Comparison of ENCODE assay signal across 8 cellular contexts in genomic region chr2:157838442-157839161, GRCh38. TPM values are rescaled to one million over a fixed set of nuclear protein-coding genes. Genes with fewer than 3 reads are reported as not detected.
DNase-seq lines count a peak whose midpoint lies in the region; ATAC-seq and TF ChIP-seq lines count a peak whose summit lies in the region.

No MANE protein-coding gene starts in this region.

- H3K4me2 ChIP-seq in KMS-11 = peak overlapping the region; percentile 29
- H3K4me2 ChIP-seq in mesenchymal stem cell (ENCODE audit: low read length, poor library complexity, severe bottlenecking) = peak overlapping the region; percentile 49

- H3K9ac ChIP-seq in KMS-11 (peak overlapping the region; percentile 20; the same call in 1 of the 2 replicates), mesenchymal stem cell (ENCODE audit: low read length) (peak overlapping the region; percentile 91)

- ATAC-seq in HG02678 (IDR thresholded peaks at IDR 0.05; ENCODE audit: unreplicated experiment) = no peak

- H3K4me3 ChIP-seq in KMS-11 (IDR thresholded peaks at IDR 0.05; ENCODE audit: insufficient read depth, low read depth, low read length) (no peak overlapping the region), dorsolateral prefrontal cortex (peak overlapping the region in 54 of 59 donors; percentile 0 to 65 (median 42)), mesenchymal stem cell (ENCODE audit: insufficient read depth in 1 of 2, low read depth in 1 of 2, low read length in 2 of 2) (peak overlapping the region in 1 of 2 experiments; percentile 73), transverse colon (peak overlapping the region in 2 of 4 donors; percentile 14 to 32)

- H4K91ac ChIP-seq in mesenchymal stem cell (ENCODE audit: low read length) = peak overlapping the region; percentile 20

- no peak overlapping the region for H2BK120ac ChIP-seq in mesenchymal stem cell (ENCODE audit: low read depth, low read length)

- no peaks in the 10 kb centered on the region for H4K20me1 ChIP-seq in KMS-11 (ENCODE audit: insufficient read depth)

- WGBS in mesenchymal stem cell = 10% methylated on average over 4 of the region's 4 CpGs
- 47 to 60% methylated on average over 1 to 4 of the region's 4 CpGs for WGBS in transverse colon (ENCODE audit: low coverage in 1 of 2), 2 donors

- H2AFZ ChIP-seq in KMS-11 (ENCODE audit: low read depth) = no peak overlapping the region
- H2AFZ ChIP-seq in mesenchymal stem cell (ENCODE audit: low read depth, low read length) = no peak overlapping the region

- H2BK5ac ChIP-seq in mesenchymal stem cell (ENCODE audit: low read depth, low read length, poor library complexity, severe bottlenecking) = peak overlapping the region; percentile 71

- no peak overlapping the region for H2BK15ac ChIP-seq in mesenchymal stem cell (ENCODE audit: low read depth, poor library complexity, severe bottlenecking)

- intact Hi-C loops in dorsolateral prefrontal cortex (cut with DNase I) = loop anchor here in 1 of 2 donors (2.0 to 5.0 kb wide), 2 partner anchors 38 to 56 kb away; partner anchors contain the start of gene ACVR1
- intact Hi-C loops in transverse colon (cut with DNase I; ENCODE audit: low total_unique reads) = no loop called here

- peak overlapping the region; percentile 1 for H4K8ac ChIP-seq in mesenchymal stem cell (ENCODE audit: low read length)

- peak overlapping the region; percentile 42 to 58 for H3K18ac ChIP-seq in mesenchymal stem cell (ENCODE audit: low read depth in 1 of 2, low read length in 2 of 2)

- TF ChIP-seq CTCF in KMS-11 (conservative IDR thresholded peaks at IDR 0.05; ENCODE audit: low read depth, low read length) = no peak
- TF ChIP-seq CTCF in dorsolateral prefrontal cortex (IDR thresholded peaks at IDR 0.05 in 54 of 56, conservative IDR thresholded peaks at IDR 0.05 in 2 of 56; ENCODE audit: low read depth in 1 of 56, partially characterized antibody in 56 of 56) = no peak
- TF ChIP-seq CTCF in transverse colon (IDR thresholded peaks at IDR 0.05) = no peak

- TF ChIP-seq EP300 in transverse colon (IDR thresholded peaks at IDR 0.05; ENCODE audit: low read depth) = no peak

- peaks cover 10% of the 10 kb centered on the region for H3K79me1 ChIP-seq in mesenchymal stem cell (replicated peaks; ENCODE audit: low read length, poor library complexity, severe bottlenecking)

- DNase-seq in CMK (ENCODE audit: low read depth) (peak; percentile 11), SK-MEL-5 (ENCODE audit: low read depth, low spot score) (peak; percentile 80), dorsolateral prefrontal cortex (peak in 1 of 10 donors; percentile 17), mesenchymal stem cell (peak; percentile 91), transverse colon (peak; percentile 44)
- no peak for DNase-seq in stimulated activated CD8-positive, alpha-beta memory T cell treated with anti-CD3 and anti-CD28 coated beads, Interleukin-4, amount 100 ng/mL, for 48 hours

- H3K4ac ChIP-seq in mesenchymal stem cell (ENCODE audit: low read depth in 1 of 2, low read length in 2 of 2) = peak overlapping the region in 1 of 2 experiments; percentile 27

- no peaks in the 10 kb centered on the region for H3K36me3 ChIP-seq in KMS-11 (ENCODE audit: insufficient read depth)
- peaks cover 2 to 7% of the 10 kb centered on the region in 2 experiments for H3K36me3 ChIP-seq in mesenchymal stem cell (ENCODE audit: control insufficient read depth in 1 of 2, insufficient read depth in 2 of 2, low read depth in 1 of 2, low read length in 2 of 2)
- no peaks in the 10 kb centered on the region for H3K36me3 ChIP-seq in transverse colon

- H2BK12ac ChIP-seq in mesenchymal stem cell (ENCODE audit: low read length in 2 of 2) = peak overlapping the region in 1 of 2 experiments; percentile 68

- in situ Hi-C loops in SK-MEL-5 (cut with HindIII; ENCODE audit: low pct_unique_long_range_greater_than_20kb, low sequenced_read_pairs) = no loop called here
- in situ Hi-C loops in transverse colon (cut with MboI; ENCODE audit: low pct_ligation_motif_present in 1 of 4, low pct_unique_long_range_greater_than_20kb in 1 of 4, low sequenced_read_pairs in 3 of 4) = no loop called here

- TF ChIP-seq POLR2A in transverse colon (IDR thresholded peaks at IDR 0.05) = no peak

- H3K14ac ChIP-seq in mesenchymal stem cell (ENCODE audit: low read length in 2 of 2) = peak overlapping the region in 1 of 2 experiments; percentile 23

- H2AK5ac ChIP-seq in mesenchymal stem cell (ENCODE audit: low read length, severe bottlenecking) = peak overlapping the region; percentile 16

- H3K9me3 ChIP-seq in mesenchymal stem cell (ENCODE audit: control insufficient read depth, low read length) (no peaks in the 10 kb centered on the region), transverse colon (no peaks in the 10 kb centered on the region)

- no peaks in the 10 kb centered on the region for H3K27me3 ChIP-seq in KMS-11 (ENCODE audit: insufficient read depth, low read depth)
- no peaks in the 10 kb centered on the region for H3K27me3 ChIP-seq in dorsolateral prefrontal cortex
- H3K27me3 ChIP-seq in mesenchymal stem cell (ENCODE audit: control insufficient read depth in 1 of 2, insufficient read depth in 1 of 2, low read length in 2 of 2) = no peaks in the 10 kb centered on the region
- H3K27me3 ChIP-seq in transverse colon = no peaks in the 10 kb centered on the region

- H3K79me2 ChIP-seq in KMS-11 (ENCODE audit: insufficient read depth, low read depth) = no peaks in the 10 kb centered on the region

- H3K23ac ChIP-seq in mesenchymal stem cell (ENCODE audit: low read length in 2 of 2) = no peak overlapping the region

- peak overlapping the region; percentile 49 for H3K27ac ChIP-seq in KMS-11
- H3K27ac ChIP-seq in dorsolateral prefrontal cortex = peak overlapping the region in 26 of 59 donors; percentile 0 to 73 (median 31)
- peak overlapping the region; percentile 89 for H3K27ac ChIP-seq in mesenchymal stem cell (ENCODE audit: low read length, poor library complexity, severe bottlenecking)
- H3K27ac ChIP-seq in transverse colon = peak overlapping the region; percentile 64 to 75 (median 69)

- H3K4me1 ChIP-seq in KMS-11 (ENCODE audit: low read depth, poor library complexity, severe bottlenecking) (peaks cover 38% of the 10 kb centered on the region), mesenchymal stem cell (ENCODE audit: control insufficient read depth, insufficient read depth, low read depth, low read length) (peaks cover 29% of the 10 kb centered on the region), transverse colon (peaks cover 6 to 44% (median 25%) of the 10 kb centered on the region in 4 donors)

RNA-seq across cellular contexts. Expression of gene ACVR1, which starts 37.5 kb away (rescaled TPM):
- 6.1 and 7.2 TPM in 2 replicates for total RNA-seq in SK-MEL-5 (2014; rRNA removed; shearing (Covaris generic))
- polyA plus RNA-seq in SK-MEL-5 (2015; cell fraction: cytosol; rRNA removed) = 18.5 and 26.0 TPM in 2 replicates
- 7.8 and 8.9 TPM in 2 replicates for polyA plus RNA-seq in SK-MEL-5 (2015; cell fraction: nucleus; rRNA removed)
- 10 to 100 TPM; 12.1 to 49.9 (median 22.3) TPM for total RNA-seq in dorsolateral prefrontal cortex
- polyA plus RNA-seq in mesenchymal stem cell (2013, experiment 1 of 2) = 29.5 TPM
- 30.9 TPM for polyA plus RNA-seq in mesenchymal stem cell (2013, experiment 2 of 2)
- total RNA-seq in transverse colon = 10 to 100 TPM in 3 of 4 donors, 1 to 10 TPM in 1; 4.5 to 16.5 (median 11.8) TPM
